In the genomic region with DNA sequence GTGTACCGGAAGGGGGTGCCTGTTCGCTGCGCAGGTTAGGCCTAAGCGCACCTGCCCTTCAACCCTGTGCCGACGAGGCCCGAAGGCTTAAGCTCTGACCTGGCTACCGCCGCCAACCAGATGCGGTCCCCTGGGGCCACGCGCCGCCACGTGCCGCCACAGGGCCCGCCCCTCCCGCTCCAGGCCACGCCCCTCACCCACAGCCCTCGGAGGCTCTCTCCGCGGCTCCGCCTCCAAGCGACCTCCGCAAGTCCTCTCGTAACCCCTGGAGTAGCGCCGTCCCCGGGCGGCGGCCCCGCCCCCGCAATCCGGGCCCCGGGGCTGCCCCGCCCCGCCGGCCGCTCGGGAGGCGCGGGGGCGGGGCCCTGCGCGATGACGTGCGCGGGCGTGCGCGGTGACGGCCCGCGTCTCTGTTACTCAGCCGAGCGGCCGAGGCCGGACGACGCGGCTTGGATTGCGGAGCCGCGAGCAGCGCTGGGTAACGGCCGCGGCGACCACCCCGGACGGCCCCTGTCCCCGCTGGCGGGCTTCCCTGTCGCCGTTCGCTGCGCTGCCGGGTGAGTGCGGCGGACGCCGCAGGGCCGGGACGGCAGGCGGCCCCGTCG, we compare ENCODE assay signal across 1 cellular context.
TF ChIP-seq lines count a peak whose summit lies in the region.

TSS of gene MAPK8 (plus strand) at position 413 of the 605 bp plus-strand sequence. CDS start 94,984 bp downstream, outside the sequence.

TF ChIP-seq in K562, 482 proteins besides CTCF, POLR2A, EP300 and RAD21 (continued from another document and continues in another):
- TF ChIP-seq ZNF518B (CRISPR knock-in tag; IDR thresholded peaks at IDR 0.05) (no peak), L3MBTL2 (IDR thresholded peaks at IDR 0.05) (peak; percentile 100), THRAP3 (IDR thresholded peaks at IDR 0.05; ENCODE audit: borderline replicate concordance) (no peak), ZBTB49 (CRISPR knock-in tag; IDR thresholded peaks at IDR 0.05; ENCODE audit: borderline replicate concordance) (peak; percentile 99), ESRRA (IDR thresholded peaks at IDR 0.05; ENCODE audit: borderline replicate concordance, low read depth) (peak; percentile 84; the same call in 1 of the 2 replicates), SP2 (IDR thresholded peaks at IDR 0.05; ENCODE audit: extremely low read depth, low read depth, low read length, poor library complexity, severe bottlenecking) (no peak), DMBX1 (CRISPR knock-in tag; IDR thresholded peaks at IDR 0.05; ENCODE audit: borderline replicate concordance) (peak; percentile 75), CTCFL (IDR thresholded peaks at IDR 0.05; ENCODE audit: borderline replicate concordance, insufficient read depth, low read depth, low read length, poor library complexity, severe bottlenecking) (no peak), GATAD2B (IDR thresholded peaks at IDR 0.05; ENCODE audit: borderline replicate concordance) (peak; percentile 84), MITF (IDR thresholded peaks at IDR 0.05) (no peak), MCM3 (IDR thresholded peaks at IDR 0.05) (no peak), TEAD4 (IDR thresholded peaks at IDR 0.05; ENCODE audit: low read length) (no peak), TEAD4 (CRISPR knock-in tag; IDR thresholded peaks at IDR 0.05; ENCODE audit: borderline replicate concordance) (peak; percentile 99), JUND (IDR thresholded peaks at IDR 0.05; ENCODE audit: borderline replicate concordance, low read depth, low read length) (peak; percentile 47), JUND (tag; IDR thresholded peaks at IDR 0.05; ENCODE audit: borderline replicate concordance, low read depth, low read length) (no peak), RHOXF2B (CRISPR knock-in tag; conservative IDR thresholded peaks at IDR 0.05) (no peak), HNRNPLL (IDR thresholded peaks at IDR 0.05; ENCODE audit: low read depth, low read length, poor library complexity, severe bottlenecking) (peak; percentile 60), SMAD1 (IDR thresholded peaks at IDR 0.05; ENCODE audit: low read depth, low read length, partially characterized antibody) (peak; percentile 63), ATF2 (CRISPR knock-in tag; IDR thresholded peaks at IDR 0.05) (peak; percentile 91), ZNF696 (CRISPR knock-in tag; conservative IDR thresholded peaks at IDR 0.05) (no peak), EWSR1 (IDR thresholded peaks at IDR 0.05; ENCODE audit: borderline replicate concordance, low read depth, partially characterized antibody) (no peak), ZBTB33 (CRISPR knock-in tag; IDR thresholded peaks at IDR 0.05) (peak; percentile 97), WHSC1 (IDR thresholded peaks at IDR 0.05; ENCODE audit: low read length) (no peak), ZNF280B (CRISPR knock-in tag; IDR thresholded peaks at IDR 0.05) (no peak), KDM4B (IDR thresholded peaks at IDR 0.05; ENCODE audit: borderline replicate concordance in 2 of 2, low read depth in 1 of 2) (0 out of 4 replicates have a peak, but pooled peaks of 1 of the 2 experiments have one; percentile 43), SRSF7 (optimal IDR thresholded peaks at IDR 0.05; ENCODE audit: low read depth, low read length) (no peak), FUS (optimal IDR thresholded peaks at IDR 0.05; ENCODE audit: low read depth, low read length) (no peak), SAP30 (IDR thresholded peaks at IDR 0.05; ENCODE audit: borderline replicate concordance, insufficient read depth, low read depth, low read length, poor library complexity, severe bottlenecking) (no peak), E2F3 (CRISPR knock-in tag; IDR thresholded peaks at IDR 0.05) (0 out of 2 replicates have a peak, but pooled peaks have one; percentile 59), ZC3H4 (CRISPR knock-in tag; IDR thresholded peaks at IDR 0.05; ENCODE audit: borderline replicate concordance) (no peak), ZFPM2 (CRISPR knock-in tag; IDR thresholded peaks at IDR 0.05) (no peak), RBM25 (IDR thresholded peaks at IDR 0.05; ENCODE audit: low read depth, low read length, severe bottlenecking) (no peak), HOXB6 (CRISPR knock-in tag; IDR thresholded peaks at IDR 0.05; ENCODE audit: borderline replicate concordance) (no peak), HMBOX1 (IDR thresholded peaks at IDR 0.05) (no peak), DPF2 (IDR thresholded peaks at IDR 0.05) (no peak; the same call in 1 of the 2 replicates), MYNN (IDR thresholded peaks at IDR 0.05) (no peak), MYNN (CRISPR knock-in tag; IDR thresholded peaks at IDR 0.05) (no peak), ZNF347 (CRISPR knock-in tag; IDR thresholded peaks at IDR 0.05; ENCODE audit: low read depth) (no peak), NCOA4 (IDR thresholded peaks at IDR 0.05; ENCODE audit: partially characterized antibody) (no peak), ZNF589 (CRISPR knock-in tag; IDR thresholded peaks at IDR 0.05; ENCODE audit: low read depth) (no peak), NFIC (IDR thresholded peaks at IDR 0.05) (peak; percentile 50), ZKSCAN1 (IDR thresholded peaks at IDR 0.05; ENCODE audit: low read depth, low read length) (0 out of 2 replicates have a peak, but pooled peaks have one; percentile 8)
- TF ChIP-seq, protein P1, sequence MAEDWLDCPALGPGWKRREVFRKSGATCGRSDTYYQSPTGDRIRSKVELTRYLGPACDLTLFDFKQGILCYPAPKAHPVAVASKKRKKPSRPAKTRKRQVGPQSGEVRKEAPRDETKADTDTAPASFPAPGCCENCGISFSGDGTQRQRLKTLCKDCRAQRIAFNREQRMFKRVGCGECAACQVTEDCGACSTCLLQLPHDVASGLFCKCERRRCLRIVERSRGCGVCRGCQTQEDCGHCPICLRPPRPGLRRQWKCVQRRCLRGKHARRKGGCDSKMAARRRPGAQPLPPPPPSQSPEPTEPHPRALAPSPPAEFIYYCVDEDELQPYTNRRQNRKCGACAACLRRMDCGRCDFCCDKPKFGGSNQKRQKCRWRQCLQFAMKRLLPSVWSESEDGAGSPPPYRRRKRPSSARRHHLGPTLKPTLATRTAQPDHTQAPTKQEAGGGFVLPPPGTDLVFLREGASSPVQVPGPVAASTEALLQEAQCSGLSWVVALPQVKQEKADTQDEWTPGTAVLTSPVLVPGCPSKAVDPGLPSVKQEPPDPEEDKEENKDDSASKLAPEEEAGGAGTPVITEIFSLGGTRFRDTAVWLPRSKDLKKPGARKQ (CRISPR knock-in tag; IDR thresholded peaks at IDR 0.05) = no peak
